Comparison of ENCODE assay signal across 16 cellular contexts in genomic region chr2:43714164-43714563, GRCh38. TPM values are rescaled to one million over a fixed set of nuclear protein-coding genes. Genes with fewer than 3 reads are reported as not detected.
DNase-seq lines count a peak whose midpoint lies in the region; ATAC-seq and TF ChIP-seq lines count a peak whose summit lies in the region.
"Had no signal": no experiment of that assay in that cellular context is flagged by ENCODE, and none has a peak within 500 bp of the region (broad histone marks: within the 10 kb centered on the region; RNA-seq: fewer than 3 reads in every experiment).

No MANE protein-coding gene starts in this region.

- ATAC-seq in IMR-90 (ENCODE audit: low read depth) = peak; percentile 69
- no peak for ATAC-seq in HG02623 (IDR thresholded peaks at IDR 0.05; ENCODE audit: unreplicated experiment)
- ATAC-seq in HG02885 (IDR thresholded peaks at IDR 0.05; ENCODE audit: poor library complexity, unreplicated experiment) = no peak
- ATAC-seq: T-cell had no signal

- no peak overlapping the region for H2AK5ac ChIP-seq in IMR-90 (ENCODE audit: low read depth, low read length)

- H3K23ac ChIP-seq in IMR-90 (ENCODE audit: low read depth, low read length) = no peak overlapping the region

- H3K27me3 Mint-ChIP-seq in endodermal cell (ENCODE audit: insufficient read depth) = no peaks in the 10 kb centered on the region

- no peaks in the 10 kb centered on the region for H3K27me3 ChIP-seq in BLaER1 treated with 17β-estradiol and CSF1 and Interleukin-3, amounts not matched to agents 10 nM and 100 nM
- H3K27me3 ChIP-seq in IMR-90 (ENCODE audit: control insufficient read depth, insufficient read depth, low read length) (no peaks in the 10 kb centered on the region), osteoblast (ENCODE audit: insufficient read depth, low read length) (no peaks in the 10 kb centered on the region), endodermal cell (ENCODE audit: control insufficient read depth, insufficient read depth, low read length, poor library complexity, severe bottlenecking) (no peaks in the 10 kb centered on the region)

- H4K5ac ChIP-seq in IMR-90 (ENCODE audit: low read depth, low read length) = no peak overlapping the region

- no peak overlapping the region for H2BK120ac ChIP-seq in IMR-90 (ENCODE audit: low read depth, low read length)

- no peak overlapping the region for H3K27ac Mint-ChIP-seq in endodermal cell
- H3K27ac Mint-ChIP-seq: activated B cell treated with CpG ODN at 0.5 μM for 24 hours; CD4-positive, alpha-beta T cell; immature natural killer cell; mesothelial cell of epicardium; T-cell had no signal

- dilution Hi-C loops in IMR-90 (cut with HindIII; ENCODE audit: low sequenced_read_pairs, unreplicated experiment) = no loop called here

- H3K4me2 ChIP-seq in BLaER1 treated with 17β-estradiol and CSF1 and Interleukin-3, amounts not matched to agents 10 nM and 100 nM = peak overlapping the region in 6 of 11 experiments; percentile 25 to 70 (median 56); a peak in 12 of 22 replicates
- H3K4me2 ChIP-seq in IMR-90 (ENCODE audit: low read depth, low read length) (peak overlapping the region; percentile 46; the same call in 1 of the 2 replicates), osteoblast (ENCODE audit: insufficient read depth, low read length) (peak overlapping the region; percentile 49)

- no CpG with 5 or more reads among the region's 2 CpGs for WGBS in IMR-90 (ENCODE audit: extremely low coverage in 2 of 2, insufficient read length in 1 of 2), 2 experiments
- 67 to 90% methylated on average over 1 to 2 of the region's 2 CpGs for WGBS in endodermal cell (ENCODE audit: insufficient coverage in 1 of 2, insufficient read length in 1 of 2), 2 experiments

- no peak overlapping the region for H2BK15ac ChIP-seq in IMR-90 (ENCODE audit: low read depth, low read length)

- no peak for TF ChIP-seq RAD21 in IMR-90 (IDR thresholded peaks at IDR 0.05; ENCODE audit: low read length)

- no peak overlapping the region for H2BK5ac ChIP-seq in IMR-90 (ENCODE audit: low read depth, low read length, poor library complexity, severe bottlenecking)

- H3K4me3 Mint-ChIP-seq in endodermal cell = no peak overlapping the region
- H3K4me3 Mint-ChIP-seq: activated B cell treated with CpG ODN at 0.5 μM for 24 hours; CD4-positive, alpha-beta T cell; immature natural killer cell; mesothelial cell of epicardium; T-cell had no signal

- intact Hi-C loops in IMR-90 (cut with micrococcal nuclease) = no loop called here

- peaks cover 15% of the 10 kb centered on the region for H3K4me1 Mint-ChIP-seq in endodermal cell
- H3K4me1 Mint-ChIP-seq: immature natural killer cell, mesothelial cell of epicardium, T-cell had no signal

- no peak overlapping the region for H3K9ac ChIP-seq in BLaER1 treated with 17β-estradiol and CSF1 and Interleukin-3, amounts not matched to agents 10 nM and 100 nM
- H3K9ac ChIP-seq in IMR-90 (ENCODE audit: low read depth, low read length) (no peak overlapping the region), endodermal cell (ENCODE audit: extremely low read depth, low read length, poor library complexity, severe bottlenecking) (no peak overlapping the region)

- peak overlapping the region in 1 of 11 experiments; percentile 6; a peak in 2 of 22 replicates for H3K27ac ChIP-seq in BLaER1 treated with 17β-estradiol and CSF1 and Interleukin-3, amounts not matched to agents 10 nM and 100 nM
- no peak overlapping the region for H3K27ac ChIP-seq in IMR-90 (ENCODE audit: insufficient read depth, low read length)
- no peak overlapping the region for H3K27ac ChIP-seq in osteoblast (ENCODE audit: low read depth, low read length)
- H3K27ac ChIP-seq in endodermal cell (ENCODE audit: low read depth, low read length) = no peak overlapping the region
- H3K27ac ChIP-seq: skin epidermis had no signal

- H3K56ac ChIP-seq in IMR-90 (ENCODE audit: extremely low read depth, insufficient read depth, low read length) = no peak overlapping the region

- TF ChIP-seq POLR2A in IMR-90 (IDR thresholded peaks at IDR 0.05; ENCODE audit: low read depth, low read length) = no peak

- no peak overlapping the region for H3K4me3 ChIP-seq in BLaER1 treated with 17β-estradiol and CSF1 and Interleukin-3, amounts not matched to agents 10 nM and 100 nM
- H3K4me3 ChIP-seq in IMR-90 (ENCODE audit: insufficient read depth, low read depth, low read length) (no peak overlapping the region), choroid plexus epithelial cell (ENCODE audit: low read depth, low read length) (no peak overlapping the region), osteoblast (ENCODE audit: insufficient read depth, low read length) (no peak overlapping the region), endodermal cell (ENCODE audit: low read length) (no peak overlapping the region)
- H3K4me3 ChIP-seq: skin epidermis had no signal

- H4K91ac ChIP-seq in IMR-90 (ENCODE audit: insufficient read depth, low read depth, low read length) = no peak overlapping the region

- no peak overlapping the region for H3K4ac ChIP-seq in IMR-90 (ENCODE audit: low read depth, low read length)

- H3K79me1 ChIP-seq in IMR-90 (ENCODE audit: low read depth in 1 of 2, low read length in 2 of 2) = no peaks in the 10 kb centered on the region

- no peak overlapping the region for H2AFZ ChIP-seq in IMR-90 (replicated peaks; ENCODE audit: low read length, poor library complexity)
- H2AFZ ChIP-seq in osteoblast (ENCODE audit: low read length) = no peak overlapping the region

- peak; percentile 85 for DNase-seq in IMR-90
- DNase-seq in choroid plexus epithelial cell (ENCODE audit: low read depth) = peak; percentile 48
- DNase-seq in osteoblast (ENCODE audit: insufficient read length, low spot score, missing footprints) = peak; percentile 39
- no peak for DNase-seq in GM20000 (ENCODE audit: low spot score)
- no peak for DNase-seq in endodermal cell
- DNase-seq: activated B cell treated with CpG ODN at 0.5 μM for 24 hours; CD4-positive, alpha-beta T cell; immature natural killer cell; NCI-H2029; stimulated activated naive CD4-positive, alpha-beta T cell treated with Interleukin-2 at 50 U/mL for 16 hours; T-cell had no signal

- no peaks in the 10 kb centered on the region for H3K36me3 Mint-ChIP-seq in endodermal cell (ENCODE audit: low read depth)
- H3K36me3 Mint-ChIP-seq: immature natural killer cell had no signal

- CTCF ChIA-PET in IMR-90 (lab: Yijun Ruan, JAX) = no interaction called here

- peaks cover 18 to 50% (median 29%) of the 10 kb centered on the region in 10 experiments for H3K4me1 ChIP-seq in BLaER1 treated with 17β-estradiol and CSF1 and Interleukin-3, amounts not matched to agents 10 nM and 100 nM
- H3K4me1 ChIP-seq in IMR-90 (ENCODE audit: control insufficient read depth, insufficient read depth, low read length) (no peaks in the 10 kb centered on the region), osteoblast (ENCODE audit: insufficient read depth, low read length) (peaks cover 20% of the 10 kb centered on the region), endodermal cell (ENCODE audit: control insufficient read depth, insufficient read depth, low read length) (no peaks in the 10 kb centered on the region)

- H3K18ac ChIP-seq in IMR-90 (ENCODE audit: low read depth, low read length) = no peak overlapping the region

- H2BK20ac ChIP-seq in IMR-90 (ENCODE audit: low read depth, low read length) = no peak overlapping the region

- H3K9me3 Mint-ChIP-seq in endodermal cell = no peaks in the 10 kb centered on the region
- H3K9me3 Mint-ChIP-seq: CD4-positive, alpha-beta T cell; immature natural killer cell; mesothelial cell of epicardium; T-cell had no signal

- H4K20me1 ChIP-seq in BLaER1 treated with 17β-estradiol and CSF1 and Interleukin-3, amounts not matched to agents 10 nM and 100 nM = no peaks in the 10 kb centered on the region
- no peaks in the 10 kb centered on the region for H4K20me1 ChIP-seq in IMR-90 (ENCODE audit: insufficient read depth, low read length)
- no peaks in the 10 kb centered on the region for H4K20me1 ChIP-seq in osteoblast (ENCODE audit: insufficient read depth, low read length)

- in situ Hi-C loops in IMR-90 (cut with MboI; ENCODE audit: low sequenced_read_pairs) = no loop called here

- no peaks in the 10 kb centered on the region for H3K9me1 ChIP-seq in IMR-90 (ENCODE audit: insufficient read depth, low read length)

- no peak overlapping the region for H3K14ac ChIP-seq in IMR-90 (replicated peaks; ENCODE audit: low read depth, low read length)

- no TSS peak for BruUV-seq in IMR-90 (replicated peaks; lab: Mats Ljungman, UMichigan)

- no peaks in the 10 kb centered on the region for H3K9me3 ChIP-seq in BLaER1 treated with 17β-estradiol and CSF1 and Interleukin-3, amounts not matched to agents 10 nM and 100 nM (replicated peaks in 1 of 11)
- H3K9me3 ChIP-seq in IMR-90 (ENCODE audit: control insufficient read depth, insufficient read depth, low read length) (no peaks in the 10 kb centered on the region), osteoblast (ENCODE audit: low read depth, low read length) (no peaks in the 10 kb centered on the region), endodermal cell (ENCODE audit: control insufficient read depth, low read length) (no peaks in the 10 kb centered on the region)

- TF ChIP-seq CTCF in IMR-90 (conservative IDR thresholded peaks at IDR 0.05; ENCODE audit: low read depth, low read length) = no peak
- TF ChIP-seq CTCF in choroid plexus epithelial cell (conservative IDR thresholded peaks at IDR 0.05; ENCODE audit: low read depth, low read length) = no peak
- no peak for TF ChIP-seq CTCF in osteoblast (IDR thresholded peaks at IDR 0.05; ENCODE audit: extremely low read depth, low read depth, low read length)
- no peak for TF ChIP-seq CTCF in GM20000 (IDR thresholded peaks at IDR 0.05; ENCODE audit: extremely low read depth, missing control alignments)
- TF ChIP-seq CTCF in endodermal cell (conservative IDR thresholded peaks at IDR 0.05) = no peak

- no peak overlapping the region for H2AK9ac ChIP-seq in IMR-90 (replicated peaks; ENCODE audit: low read depth, low read length, poor library complexity)

- H4K8ac ChIP-seq in IMR-90 (ENCODE audit: low read depth in 2 of 2, low read length in 2 of 2) = no peak overlapping the region

- POLR2A ChIA-PET in IMR-90 (lab: Charles Lee; ENCODE audit: unreplicated experiment) = no interaction called here

- H3K36me3 ChIP-seq in BLaER1 treated with 17β-estradiol and CSF1 and Interleukin-3, amounts not matched to agents 10 nM and 100 nM = no peaks in the 10 kb centered on the region
- peaks cover 2% of the 10 kb centered on the region; the same call in 1 of the 2 replicates for H3K36me3 ChIP-seq in IMR-90 (ENCODE audit: control insufficient read depth, insufficient read depth, low read length)
- no peaks in the 10 kb centered on the region for H3K36me3 ChIP-seq in osteoblast (ENCODE audit: insufficient read depth, low read length)
- no peaks in the 10 kb centered on the region for H3K36me3 ChIP-seq in endodermal cell (ENCODE audit: control insufficient read depth, insufficient read depth, low read length)

- H3K79me2 ChIP-seq in osteoblast (ENCODE audit: insufficient read depth, low read length) = no peaks in the 10 kb centered on the region

RNA-seq across cellular contexts. Expression of gene C1GALT1C1L, which starts 37.9 kb away (rescaled TPM):
- 0.28 and 0.36 TPM in 2 replicates for total RNA-seq in IMR-90 (2012; rRNA removed)
- 0.53 and 0.63 TPM in 2 replicates for polyA plus RNA-seq in IMR-90 (2012; rRNA removed)
- 0.05 and 0.18 TPM in 2 replicates for polyA plus RNA-seq in IMR-90 (2012; cell fraction: cytosol; rRNA removed)
- 0.37 TPM in 1 of 2 replicates, not detected in the other for polyA plus RNA-seq in IMR-90 (2012; cell fraction: nucleus; rRNA removed; ENCODE audit: low replicate concordance)
- 0.72 and 1.2 TPM in 2 replicates for total RNA-seq in osteoblast
- not detected for total RNA-seq in endodermal cell
- not detected for polyA plus RNA-seq in endodermal cell (2013, experiment 1 of 2)
- polyA plus RNA-seq in endodermal cell (2013, experiment 2 of 2) = not detected
- total RNA-seq: activated B cell treated with CpG ODN at 0.5 μM for 24 hours; CD4-positive, alpha-beta T cell; T-cell had no signal
- polyA plus RNA-seq: immature natural killer cell had no signal

RNA-seq across cellular contexts. Expression of gene DYNC2LI1, which starts 59.7 kb away (rescaled TPM):
- total RNA-seq in IMR-90 (2012; rRNA removed) (5.2 and 11.7 TPM in 2 replicates), osteoblast (26.8 and 29.2 TPM in 2 replicates), endodermal cell (10 to 100 TPM; 17.1 to 39.7 TPM)
- polyA plus RNA-seq in IMR-90 (2012; rRNA removed) = 8.1 and 10.4 TPM in 2 replicates
- 1.1 and 1.8 TPM in 2 replicates for polyA plus RNA-seq in IMR-90 (2012; cell fraction: cytosol; rRNA removed)
- 2.4 and 19.6 TPM in 2 replicates for polyA plus RNA-seq in IMR-90 (2012; cell fraction: nucleus; rRNA removed; ENCODE audit: low replicate concordance)
- 29.0 TPM for polyA plus RNA-seq in endodermal cell (2013, experiment 1 of 2)
- 29.6 TPM for polyA plus RNA-seq in endodermal cell (2013, experiment 2 of 2)

Comparison
In these comparisons a context has a peak if more than half of its experiments do, and no peak if none do; other contexts are left out.
1. DNase-seq: peak in IMR-90 (single experiment), choroid plexus epithelial cell (single experiment) and osteoblast (single experiment); none in GM20000 (single experiment) and endodermal cell (single experiment).
2. Peak in every context shown above with its lines, with median percentiles within 50 percentile points of each other: H3K4me2 ChIP-seq.